ENCODE assay signal across 1 cellular context in the genomic region with DNA sequence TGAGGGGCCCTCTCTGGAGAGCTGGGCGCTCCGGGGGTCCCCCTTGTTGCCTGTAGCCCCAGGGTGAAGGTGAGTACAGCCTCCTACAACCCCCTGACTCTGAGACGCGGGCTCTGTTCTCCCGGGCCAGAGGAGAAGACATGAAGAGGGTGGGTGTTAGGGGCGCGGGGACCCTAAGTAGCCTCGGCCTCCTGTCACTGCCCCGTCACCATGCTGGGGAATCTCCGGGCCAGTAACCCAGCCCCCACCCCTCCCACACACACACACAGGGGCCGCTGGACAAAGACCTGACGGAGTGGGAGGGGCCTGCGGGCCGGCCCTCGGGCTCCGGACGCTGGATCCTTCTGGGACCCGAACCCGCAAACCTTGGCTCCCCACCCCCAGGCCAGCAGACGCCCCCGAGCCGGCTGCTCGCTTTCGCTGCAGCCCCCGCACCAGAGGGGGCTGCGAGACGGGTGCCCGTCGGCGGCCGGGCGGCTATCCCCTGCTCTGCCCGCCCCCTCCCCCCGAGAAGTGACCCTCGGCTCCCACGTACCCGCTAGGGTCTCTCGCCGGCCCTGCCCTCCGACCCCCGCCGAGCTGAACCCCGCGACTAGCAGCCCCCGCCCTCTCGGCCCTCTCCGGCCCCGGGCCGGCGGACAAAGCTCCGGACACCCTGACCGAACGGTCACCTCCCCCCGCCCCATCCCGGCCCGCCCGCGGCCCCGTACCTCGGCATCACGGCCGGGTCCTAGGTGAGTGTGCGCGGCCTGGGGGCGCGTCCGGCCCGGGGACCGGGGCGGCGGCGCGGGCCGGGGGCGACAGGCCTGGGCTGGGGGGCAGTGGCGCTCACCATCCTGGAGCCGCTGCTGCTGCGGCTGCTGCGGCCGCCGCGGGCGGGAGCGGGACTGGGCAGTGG.
TF ChIP-seq lines count a peak whose summit lies in the region.

A gene with protein sequence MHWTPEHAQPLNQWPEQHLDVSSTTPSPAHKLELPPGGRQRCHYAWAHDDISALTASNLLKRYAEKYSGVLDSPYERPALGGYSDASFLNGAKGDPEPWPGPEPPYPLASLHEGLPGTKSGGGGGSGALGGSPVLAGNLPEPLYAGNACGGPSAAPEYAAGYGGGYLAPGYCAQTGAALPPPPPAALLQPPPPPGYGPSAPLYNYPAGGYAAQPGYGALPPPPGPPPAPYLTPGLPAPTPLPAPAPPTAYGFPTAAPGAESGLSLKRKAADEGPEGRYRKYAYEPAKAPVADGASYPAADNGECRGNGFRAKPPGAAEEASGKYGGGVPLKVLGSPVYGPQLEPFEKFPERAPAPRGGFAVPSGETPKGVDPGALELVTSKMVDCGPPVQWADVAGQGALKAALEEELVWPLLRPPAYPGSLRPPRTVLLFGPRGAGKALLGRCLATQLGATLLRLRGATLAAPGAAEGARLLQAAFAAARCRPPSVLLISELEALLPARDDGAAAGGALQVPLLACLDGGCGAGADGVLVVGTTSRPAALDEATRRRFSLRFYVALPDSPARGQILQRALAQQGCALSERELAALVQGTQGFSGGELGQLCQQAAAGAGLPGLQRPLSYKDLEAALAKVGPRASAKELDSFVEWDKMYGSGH (minus strand): TSS at position 889 of the 898 bp plus-strand sequence. CDS start 26,305 bp downstream, outside the sequence.

TF ChIP-seq in HCT116, 20 proteins besides CTCF, POLR2A, EP300 and RAD21 (continued from another document):
- TF ChIP-seq, protein P1, sequence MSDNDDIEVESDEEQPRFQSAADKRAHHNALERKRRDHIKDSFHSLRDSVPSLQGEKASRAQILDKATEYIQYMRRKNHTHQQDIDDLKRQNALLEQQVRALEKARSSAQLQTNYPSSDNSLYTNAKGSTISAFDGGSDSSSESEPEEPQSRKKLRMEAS (IDR thresholded peaks at IDR 0.05), result no peak
- TF ChIP-seq YY1 (IDR thresholded peaks at IDR 0.05; ENCODE audit: extremely low read depth, insufficient replicate concordance, low read depth, low read length) (no peak), CBX3 (IDR thresholded peaks at IDR 0.05; ENCODE audit: low read depth) (no peak), EZH2phosphoT487 (IDR thresholded peaks at IDR 0.05; ENCODE audit: borderline replicate concordance) (no peak), FOSL1 (IDR thresholded peaks at IDR 0.05; ENCODE audit: low read depth) (no peak)
- TF ChIP-seq, protein P2, sequence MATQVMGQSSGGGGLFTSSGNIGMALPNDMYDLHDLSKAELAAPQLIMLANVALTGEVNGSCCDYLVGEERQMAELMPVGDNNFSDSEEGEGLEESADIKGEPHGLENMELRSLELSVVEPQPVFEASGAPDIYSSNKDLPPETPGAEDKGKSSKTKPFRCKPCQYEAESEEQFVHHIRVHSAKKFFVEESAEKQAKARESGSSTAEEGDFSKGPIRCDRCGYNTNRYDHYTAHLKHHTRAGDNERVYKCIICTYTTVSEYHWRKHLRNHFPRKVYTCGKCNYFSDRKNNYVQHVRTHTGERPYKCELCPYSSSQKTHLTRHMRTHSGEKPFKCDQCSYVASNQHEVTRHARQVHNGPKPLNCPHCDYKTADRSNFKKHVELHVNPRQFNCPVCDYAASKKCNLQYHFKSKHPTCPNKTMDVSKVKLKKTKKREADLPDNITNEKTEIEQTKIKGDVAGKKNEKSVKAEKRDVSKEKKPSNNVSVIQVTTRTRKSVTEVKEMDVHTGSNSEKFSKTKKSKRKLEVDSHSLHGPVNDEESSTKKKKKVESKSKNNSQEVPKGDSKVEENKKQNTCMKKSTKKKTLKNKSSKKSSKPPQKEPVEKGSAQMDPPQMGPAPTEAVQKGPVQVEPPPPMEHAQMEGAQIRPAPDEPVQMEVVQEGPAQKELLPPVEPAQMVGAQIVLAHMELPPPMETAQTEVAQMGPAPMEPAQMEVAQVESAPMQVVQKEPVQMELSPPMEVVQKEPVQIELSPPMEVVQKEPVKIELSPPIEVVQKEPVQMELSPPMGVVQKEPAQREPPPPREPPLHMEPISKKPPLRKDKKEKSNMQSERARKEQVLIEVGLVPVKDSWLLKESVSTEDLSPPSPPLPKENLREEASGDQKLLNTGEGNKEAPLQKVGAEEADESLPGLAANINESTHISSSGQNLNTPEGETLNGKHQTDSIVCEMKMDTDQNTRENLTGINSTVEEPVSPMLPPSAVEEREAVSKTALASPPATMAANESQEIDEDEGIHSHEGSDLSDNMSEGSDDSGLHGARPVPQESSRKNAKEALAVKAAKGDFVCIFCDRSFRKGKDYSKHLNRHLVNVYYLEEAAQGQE (IDR thresholded peaks at IDR 0.05; ENCODE audit: low read depth), result no peak
TF ChIP-seq in HCT116: peak in this region for 0.
